Comparison of ENCODE assay signal across 28 cellular contexts in genomic region chr5:43959148-43959547, GRCh38.
"Had no signal": no experiment of that assay in that cellular context is flagged by ENCODE, and none has a peak within 500 bp of the region (broad histone marks: within the 10 kb centered on the region; RNA-seq: fewer than 3 reads in every experiment).

No MANE protein-coding gene starts in this region.

- H3K4me1 ChIP-seq: neural progenitor cell, parathyroid adenoma, psoas muscle, spleen, suprapubic skin, testis, tibial artery, transverse colon, upper lobe of right lung, uterus had no signal

- ATAC-seq: natural killer cell; psoas muscle; right cardiac atrium; sciatic nerve; stimulated activated memory B cell treated with anti-CD40 and anti-IgM and Interleukin-4, amounts not matched to agents 10 μg/mL and 1 μg/mL and 100 μg/mL, for 72 hours; stimulated activated naive CD8-positive, alpha-beta T cell treated with anti-CD3 and anti-CD28 coated beads, Interleukin-15, amount 100 ng/mL, for 72 hours; stimulated activated naive CD8-positive, alpha-beta T cell treated with anti-CD3 and anti-CD28 coated beads, Interleukin-15, Interleukin-2, amounts not matched to agents 100 U/mL and 50 U/mL, for 24 hours; upper lobe of right lung had no signal

- H3K9me3 ChIP-seq: ovary, suprapubic skin, testis, tibial artery, upper lobe of right lung, uterus had no signal

- DNase-seq: natural killer cell; occipital lobe; ovary; posterior cingulate gyrus; psoas muscle; right cardiac atrium; spleen; stimulated activated CD4-positive, alpha-beta T cell treated with anti-CD3 and anti-CD28 coated beads, Interleukin-12 subunit alpha, Interleukin-12 subunit beta, amount 100 ng/mL, for 4 hours; stimulated activated CD4-positive, alpha-beta T cell treated with anti-CD3 and anti-CD28 coated beads, Interleukin-1b, Interleukin-23, amount 100 ng/mL, for 48 hours; stimulated activated CD4-positive, alpha-beta T cell treated with anti-CD3 and anti-CD28 coated beads, Interleukin-4, amount 100 ng/mL, for 1 hour; stimulated activated CD4-positive, alpha-beta T cell treated with anti-CD3 and anti-CD28 coated beads, Interleukin-4, amount 100 ng/mL, for 4 hours; stimulated activated CD8-positive, alpha-beta memory T cell treated with anti-CD3 and anti-CD28 coated beads, Interleukin-4, amount 100 ng/mL, for 48 hours; stimulated activated naive CD4-positive, alpha-beta T cell; stimulated activated naive CD8-positive, alpha-beta T cell treated with anti-CD3 and anti-CD28 coated beads, Interleukin-15, amount 100 ng/mL, for 72 hours; stimulated activated naive CD8-positive, alpha-beta T cell treated with anti-CD3 and anti-CD28 coated beads, Interleukin-15, Interleukin-2, amounts not matched to agents 100 U/mL and 50 U/mL, for 24 hours; substantia nigra; testis; tibial artery; transverse colon; upper lobe of right lung; uterus had no signal

- H3K36me3 ChIP-seq: neural progenitor cell, ovary, spleen, suprapubic skin, tibial artery, transverse colon, upper lobe of right lung, uterus had no signal

- H3K4me2 ChIP-seq: neural progenitor cell, smooth muscle cell had no signal

- H3K9ac ChIP-seq: neural progenitor cell, parathyroid adenoma had no signal

- H3K27me3 ChIP-seq: neural progenitor cell, ovary, spleen, suprapubic skin, testis, tibial artery, transverse colon, upper lobe of right lung, uterus had no signal

- H3K27ac ChIP-seq: neural progenitor cell, ovary, parathyroid adenoma, psoas muscle, skin epidermis, spleen, suprapubic skin, testis, tibial artery, transverse colon, upper lobe of right lung, uterus had no signal

- H3K4me3 ChIP-seq: neural progenitor cell, ovary, psoas muscle, skin epidermis, smooth muscle cell, spleen, suprapubic skin, testis, tibial artery, transverse colon, upper lobe of right lung, uterus had no signal

- H2AFZ ChIP-seq: neural progenitor cell, parathyroid adenoma had no signal
